ENCODE assay signal across 24 cellular contexts in the genomic region with DNA sequence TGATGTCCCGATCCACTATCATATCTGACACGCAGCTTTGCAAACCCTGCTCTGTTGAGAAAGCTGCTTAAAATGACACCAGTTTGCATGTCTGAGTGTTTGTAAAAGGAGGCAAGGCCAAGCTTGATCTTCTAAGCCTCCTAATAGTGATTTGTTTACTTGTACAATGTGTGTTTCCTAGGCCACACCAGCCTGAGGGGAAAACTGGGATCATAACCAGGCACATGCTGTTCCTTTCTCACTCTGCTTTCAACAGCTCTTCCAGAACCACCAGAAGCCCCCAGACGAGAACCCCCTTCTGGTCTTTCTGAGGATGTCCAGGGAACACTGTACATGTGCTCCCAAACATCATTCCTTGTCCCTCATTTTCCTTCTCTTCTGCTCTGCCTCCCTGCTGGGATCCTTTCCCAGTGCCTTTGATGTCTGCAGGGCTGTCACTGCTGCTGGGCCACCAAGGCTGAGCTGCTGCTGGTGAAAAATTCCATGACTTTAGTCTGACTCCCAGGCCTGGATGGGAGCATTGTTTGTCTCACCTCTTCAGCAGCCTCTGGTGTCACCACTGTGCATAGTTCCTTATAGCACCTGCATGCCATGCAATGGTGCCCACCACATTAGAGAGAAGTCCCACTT. TPM values are rescaled to one million over a fixed set of nuclear protein-coding genes. Genes with fewer than 3 reads are reported as not detected.
DNase-seq lines count a peak whose midpoint lies in the region; TF ChIP-seq lines count a peak whose summit lies in the region.
"Had no signal": no experiment of that assay in that cellular context is flagged by ENCODE, and none has a peak within 500 bp of the region (broad histone marks: within the 10 kb centered on the region; RNA-seq: fewer than 3 reads in every experiment).

No MANE protein-coding gene starts in this region.

- 52% methylated on average over 3 of the region's 3 CpGs for WGBS in suprapubic skin

- no peak for TF ChIP-seq CTCF in suprapubic skin (IDR thresholded peaks at IDR 0.05)

- H3K36me3 ChIP-seq in suprapubic skin (no peaks in the 10 kb centered on the region), SJCRH30 (no peaks in the 10 kb centered on the region)
- H3K36me3 ChIP-seq: SJSA1, thoracic aorta had no signal

- DNase-seq in DMS53 (lab: John Stamatoyannopoulos, UW) (peak; percentile 34), DMS53 treated with DMSO at 0.1 percent for 48 hours (lab: John Stamatoyannopoulos, UW; ENCODE audit: unreplicated experiment) (no peak), dedifferentiated amniotic fluid mesenchymal stem cell (ENCODE audit: extremely low spot score) (peak; percentile 28), left kidney (ENCODE audit: low read depth, low spot score) (peak; percentile 31), suprapubic skin (ENCODE audit: low spot score in 2 of 2) (no peak), SJCRH30 (no peak), head of caudate nucleus (no peak), NCI-H226 (no peak)
- DNase-seq: 8988T; activated CD4-positive, alpha-beta T cell treated with anti-CD3 and anti-CD28 coated beads for 48 hours; activated naive CD4-positive, alpha-beta T cell treated with anti-CD3 and anti-CD28 coated beads for 36 hours; activated T-cell treated with anti-CD3 and anti-CD28 coated beads, Interleukin-2, amount 50 U/mL, for 48 hours; naive thymus-derived CD8-positive, alpha-beta T cell; NCI-H1092 treated with DMSO at 0.1 percent for 48 hours; NCI-H2081 treated with DMSO at 0.1 percent for 48 hours; PC-9 had no signal

- TF ChIP-seq POLR2A in suprapubic skin (IDR thresholded peaks at IDR 0.05): no peak

- H3K4me1 ChIP-seq in suprapubic skin (peaks cover 25% of the 10 kb centered on the region), SJCRH30 (peaks cover 12% of the 10 kb centered on the region; the same call in 1 of the 2 replicates)

- H3K4me3 ChIP-seq in suprapubic skin (no peak overlapping the region), SJCRH30 (no peak overlapping the region)
- H3K4me3 ChIP-seq: PC-9, SJSA1, thoracic aorta had no signal

- intact Hi-C loops in head of caudate nucleus (cut with DNase I): loop anchor here (10.0 kb wide), 1 partner anchor 49 kb away; a partner anchor contains a TSS

- no peaks in the 10 kb centered on the region for H3K27me3 ChIP-seq in suprapubic skin
- no peaks in the 10 kb centered on the region; the same call in 1 of the 2 replicates for H3K27me3 ChIP-seq in SJCRH30
- H3K27me3 ChIP-seq: SJSA1 had no signal

- peak overlapping the region; percentile 27 for H3K27ac ChIP-seq in suprapubic skin
- H3K27ac ChIP-seq in SJCRH30: no peak overlapping the region
- H3K27ac ChIP-seq: parathyroid adenoma, thoracic aorta had no signal

- H3K9me3 ChIP-seq in suprapubic skin (no peaks in the 10 kb centered on the region), SJCRH30 (replicated peaks) (no peaks in the 10 kb centered on the region)
- H3K9me3 ChIP-seq: SJSA1, thoracic aorta had no signal

- no peak for TF ChIP-seq EP300 in suprapubic skin (IDR thresholded peaks at IDR 0.05)

RNA-seq across cellular contexts. Expression of a gene that starts 4.0 kb away (rescaled TPM):
- not detected for total RNA-seq in suprapubic skin
- not detected in 2 replicates for total RNA-seq in SJCRH30 (2014; rRNA removed; shearing (Covaris generic))
- total RNA-seq: activated naive CD4-positive, alpha-beta T cell treated with anti-CD3 and anti-CD28 coated beads for 36 hours; B cell; epithelial cell of proximal tubule; kidney epithelial cell; mesenteric fat pad; naive thymus-derived CD8-positive, alpha-beta T cell; PC-9; T-helper 1 cell treated with Interleukin-12 subunit alpha and Interleukin-12 subunit beta and Interleukin-4 antibody, amounts not matched to agents 30 ng/mL and 1 ng/mL, for 36 hours had no signal

RNA-seq across cellular contexts. Expression of a gene that starts 51.3 kb away (rescaled TPM):
- total RNA-seq in suprapubic skin: 10 to 100 TPM in 2 of 4 donors, 1 to 10 TPM in 2; 4.7 to 78.0 (median 13.8) TPM
- 9.1 and 12.3 TPM in 2 replicates for total RNA-seq in SJCRH30 (2014; rRNA removed; shearing (Covaris generic))

Comparison
In these comparisons a context has a peak if more than half of its experiments do, and no peak if none do; other contexts are left out.
1. DNase-seq: peak in DMS53 (single experiment), dedifferentiated amniotic fluid mesenchymal stem cell (single experiment) and left kidney (single experiment); none in DMS53 treated with DMSO at 0.1 percent for 48 hours (single experiment), suprapubic skin (0 of 2), SJCRH30 (0 of 2), head of caudate nucleus (0 of 42) and NCI-H226 (single experiment).